In genomic region chr19:40807147-40808020, GRCh38 we compare ENCODE assay signal across 1 cellular context.
TF ChIP-seq lines count a peak whose summit lies in the region.

No MANE protein-coding gene starts in this region.

TF ChIP-seq in GM23338, 12 proteins besides CTCF, POLR2A, EP300 and RAD21 (continued from another document):
- TF ChIP-seq REST (IDR thresholded peaks at IDR 0.05; ENCODE audit: unreplicated experiment) (no peak), JUNB (IDR thresholded peaks at IDR 0.05; ENCODE audit: unreplicated experiment) (no peak), EZH2 (IDR thresholded peaks at IDR 0.05; ENCODE audit: low read depth, unreplicated experiment) (no peak)
